In genomic region chr1:16960560-16961296, GRCh38 we compare ENCODE assay signal across 8 cellular contexts. TPM values are rescaled to one million over a fixed set of nuclear protein-coding genes. Genes with fewer than 3 reads are reported as not detected.
DNase-seq lines count a peak whose midpoint lies in the region; ATAC-seq, FAIRE-seq and TF ChIP-seq lines count a peak whose summit lies in the region.

No MANE protein-coding gene starts in this region.

- ATAC-seq in heart right ventricle (peak; percentile 70 to 92 (median 78)), upper lobe of left lung (ENCODE audit: low FRiP score in 2 of 2) (peak; percentile 85 to 95)

- H3K27me3 Mint-ChIP-seq in activated naive CD4-positive, alpha-beta T cell treated with anti-CD3 and anti-CD28 coated beads, Interleukin-2, amount 10 ng/mL, durations not matched to agents 7 days and 5 days: no peaks in the 10 kb centered on the region

- no peaks in the 10 kb centered on the region for H3K27me3 ChIP-seq in heart right ventricle
- no peaks in the 10 kb centered on the region for H3K27me3 ChIP-seq in upper lobe of left lung

- TF ChIP-seq POLR2A in upper lobe of left lung (IDR thresholded peaks at IDR 0.05): peak in 1 of 4 donors; percentile 50

- H3K4me1 ChIP-seq in heart right ventricle: peaks cover 0 to 22% (median 0%) of the 10 kb centered on the region in 9 donors
- H3K4me1 ChIP-seq in upper lobe of left lung: peaks cover 4 to 15% (median 9%) of the 10 kb centered on the region in 4 donors

- H3K4me3 Mint-ChIP-seq in activated naive CD4-positive, alpha-beta T cell treated with anti-CD3 and anti-CD28 coated beads, Interleukin-2, amount 10 ng/mL, durations not matched to agents 7 days and 5 days: peak overlapping the region; percentile 60

- peak; percentile 10 to 71 (median 59) for TF ChIP-seq CTCF in heart right ventricle (IDR thresholded peaks at IDR 0.05)
- peak; percentile 68 to 90 (median 85) for TF ChIP-seq CTCF in upper lobe of left lung (IDR thresholded peaks at IDR 0.05)

- no peak for TF ChIP-seq EP300 in upper lobe of left lung (IDR thresholded peaks at IDR 0.05)

- CTCF ChIA-PET in activated naive CD4-positive, alpha-beta T cell treated with anti-CD3 and anti-CD28 coated beads, Interleukin-2, amount 10 ng/mL, durations not matched to agents 7 days and 5 days (lab: Charles Lee): interaction anchor here (0.6 to 3.1 kb wide), 21 partner anchors 8 to 340 kb away, joined by 3 to 32 read pairs (median 6); partner anchors contain the start of gene CROCC

- H3K9me3 Mint-ChIP-seq in activated naive CD4-positive, alpha-beta T cell treated with anti-CD3 and anti-CD28 coated beads, Interleukin-2, amount 10 ng/mL, durations not matched to agents 7 days and 5 days: no peaks in the 10 kb centered on the region

- DNase-seq in NCI-H1694 (lab: John Stamatoyannopoulos, UW) (peak; percentile 8), NCI-H1694 treated with DMSO at 0.1 percent for 48 hours (lab: John Stamatoyannopoulos, UW) (no peak), HTR-8/SVneo (ENCODE audit: insufficient read length, low spot score) (peak; percentile 50), SHP77 treated with DMSO at 0.1 percent for 48 hours (lab: John Stamatoyannopoulos, UW) (peak; percentile 81), heart right ventricle (peak; percentile 72 to 81), posterior vena cava (ENCODE audit: low spot score) (peak; percentile 94), upper lobe of left lung (peak; percentile 91 to 97)
- peak; percentile 90 for DNase-seq in activated naive CD4-positive, alpha-beta T cell treated with anti-CD3 and anti-CD28 coated beads, Interleukin-2, amount 10 ng/mL, durations not matched to agents 7 days and 5 days

- H3K4me3 ChIP-seq in heart right ventricle (peak overlapping the region in 8 of 10 donors; percentile 21 to 48 (median 42)), upper lobe of left lung (peak overlapping the region in 3 of 4 donors; percentile 51 to 58 (median 51))

- H3K36me3 ChIP-seq in heart right ventricle: peaks cover 0 to 41% (median 7%) of the 10 kb centered on the region in 9 donors
- H3K36me3 ChIP-seq in upper lobe of left lung: peaks cover 0 to 21% (median 8%) of the 10 kb centered on the region in 4 donors

- H3K9me3 ChIP-seq in heart right ventricle (no peaks in the 10 kb centered on the region), upper lobe of left lung (no peaks in the 10 kb centered on the region)

- peak overlapping the region in 3 of 10 donors; percentile 25 to 43 (median 34) for H3K27ac ChIP-seq in heart right ventricle
- H3K27ac ChIP-seq in upper lobe of left lung: peak overlapping the region in 3 of 4 donors; percentile 46 to 78 (median 56)

- WGBS in heart right ventricle, 2 donors: 6 to 20% methylated on average over 48 to 57 of the region's 57 CpGs
- 10 to 21% methylated on average over 18 to 24 of the region's 57 CpGs for whole genome bisulfite sequencing in upper lobe of left lung, 2 donors

- FAIRE-seq in HTR-8/SVneo (lab: Jason Lieb, UNC): peak; percentile 40

- peaks cover 14% of the 10 kb centered on the region for H3K4me1 Mint-ChIP-seq in activated naive CD4-positive, alpha-beta T cell treated with anti-CD3 and anti-CD28 coated beads, Interleukin-2, amount 10 ng/mL, durations not matched to agents 7 days and 5 days

- peak overlapping the region; percentile 64 for H3K27ac Mint-ChIP-seq in activated naive CD4-positive, alpha-beta T cell treated with anti-CD3 and anti-CD28 coated beads, Interleukin-2, amount 10 ng/mL, durations not matched to agents 7 days and 5 days

- intact Hi-C loops in heart right ventricle (cut with DNase I): loop anchor here in 2 of 10 donors (5.0 kb wide), 2 partner anchors 52 to 82 kb away; partner anchors contain the start of gene ATP13A2 (in 1 of the 2)
- intact Hi-C loops in posterior vena cava (cut with DNase I): no loop called here

- no peaks in the 10 kb centered on the region for H3K36me3 Mint-ChIP-seq in activated naive CD4-positive, alpha-beta T cell treated with anti-CD3 and anti-CD28 coated beads, Interleukin-2, amount 10 ng/mL, durations not matched to agents 7 days and 5 days

RNA-seq across cellular contexts. Expression of gene MFAP2, which starts 19.7 kb away (rescaled TPM):
- total RNA-seq in heart right ventricle (1 to 10 TPM; 1.3 to 6.4 (median 2.4) TPM), posterior vena cava (10 to 100 TPM; 39.0 to 52.1 TPM), upper lobe of left lung (10 to 100 TPM in 2 of 6 donors, 1 to 10 TPM in 4; 2.1 to 21.7 (median 7.2) TPM)
- polyA plus RNA-seq in heart right ventricle: 10 to 100 TPM in 1 of 2 donors, 1 to 10 TPM in 1; 4.5 to 10.5 TPM

RNA-seq across cellular contexts. Expression of gene CROCC, which starts 39.0 kb away (rescaled TPM):
- total RNA-seq in heart right ventricle (10 to 100 TPM in 1 of 10 donors, 1 to 10 TPM in 9; 4.7 to 12.8 (median 6.0) TPM), posterior vena cava (10 to 100 TPM; 12.6 to 21.6 TPM), upper lobe of left lung (100 to 1,000 TPM in 2 of 6 donors, 10 to 100 TPM in 4; 21.0 to 184 (median 48.9) TPM)
- 10 to 100 TPM in 1 of 2 donors, 1 to 10 TPM in 1; 7.6 to 42.3 TPM for polyA plus RNA-seq in heart right ventricle

RNA-seq across cellular contexts. Expression of gene ATP13A2, which starts 51.0 kb away (rescaled TPM):
- total RNA-seq in heart right ventricle (10 to 100 TPM in 7 of 10 donors, 1 to 10 TPM in 3; 7.2 to 20.0 (median 10.6) TPM), posterior vena cava (10 to 100 TPM; 20.2 to 27.6 TPM), upper lobe of left lung (100 to 1,000 TPM in 1 of 6 donors, 10 to 100 TPM in 5; 39.2 to 110 (median 66.5) TPM)
- polyA plus RNA-seq in heart right ventricle: 10 to 100 TPM; 10.9 to 18.2 TPM
